ENCODE assay signal across 1 cellular context in genomic region chr1:18928985-18929384, GRCh38.
TF ChIP-seq lines count a peak whose summit lies in the region.

No MANE protein-coding gene starts in this region.

TF ChIP-seq in GM12878, 131 proteins besides CTCF, POLR2A, EP300 and RAD21:
- TF ChIP-seq ZNF24 (IDR thresholded peaks at IDR 0.05): 0 out of 2 replicates have a peak, but pooled peaks have one; percentile 20
- no peak for TF ChIP-seq USF1 (IDR thresholded peaks at IDR 0.05; ENCODE audit: borderline replicate concordance, extremely low read length, insufficient read depth, low read depth, low read length)
TF ChIP-seq in GM12878: peak in this region for 1.
